19 cellular contexts compared by ENCODE assay signal in the genomic region with DNA sequence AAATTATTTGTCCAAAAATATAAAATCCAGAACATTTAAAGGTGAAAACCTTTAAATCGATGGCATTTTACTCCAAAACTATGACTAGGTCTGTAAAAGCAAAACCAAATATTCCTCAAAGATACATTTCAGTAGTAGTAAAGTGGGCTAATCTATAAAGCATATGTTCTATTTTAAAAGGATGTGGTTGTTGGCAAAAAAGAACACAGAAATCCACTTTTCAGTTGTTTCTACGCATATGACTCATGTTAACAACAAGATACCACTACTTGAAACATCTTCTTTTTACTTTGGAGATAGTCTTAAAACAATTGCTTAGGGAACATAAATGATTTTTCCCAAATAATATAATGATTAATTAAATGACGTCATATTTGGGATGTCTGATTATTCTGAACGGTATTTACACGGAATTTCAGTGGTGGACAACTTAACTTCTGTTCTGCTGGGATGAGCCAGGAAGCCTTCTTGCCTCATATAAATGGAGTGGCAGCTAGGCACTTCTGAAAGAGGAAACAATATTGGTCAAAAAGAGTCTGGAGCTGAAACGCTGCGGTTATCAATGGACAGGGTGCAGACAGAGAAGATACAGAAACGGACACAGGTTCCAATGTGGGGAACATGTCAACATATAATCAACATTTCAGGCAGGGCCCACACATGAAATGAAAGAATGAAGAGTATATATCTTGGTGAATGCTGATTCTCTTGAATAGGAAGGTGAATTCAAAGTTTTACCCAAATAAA.
A peak's percentile ranks its signal among the peaks of the same experiment; 100 is the strongest.
DNase-seq lines count a peak whose midpoint lies in the region; ATAC-seq and TF ChIP-seq lines count a peak whose summit lies in the region.
"Had no signal": no experiment of that assay in that cellular context is flagged by ENCODE, and none has a peak within 500 bp of the region (broad histone marks: within the 10 kb centered on the region; RNA-seq: fewer than 3 reads in every experiment).

No MANE protein-coding gene starts in this region.

- in situ Hi-C loops in brain microvascular endothelial cell (cut with HindIII; ENCODE audit: low pct_ligation_motif_present, low sequenced_read_pairs), result no loop called here

- no peaks in the 10 kb centered on the region for H3K27me3 ChIP-seq in Loucy (ENCODE audit: insufficient read depth, low read length, poor library complexity, severe bottlenecking)
- no peaks in the 10 kb centered on the region for H3K27me3 ChIP-seq in brain microvascular endothelial cell (replicated peaks)
- H3K27me3 ChIP-seq: Peyer's patch, uterus had no signal

- H2AFZ ChIP-seq in Loucy (ENCODE audit: low read length), result no peak overlapping the region

- POLR2A ChIA-PET in activated CD4-positive, alpha-beta memory T cell treated with anti-CD3 and anti-CD28 coated beads, Interleukin-2, amount 10 ng/mL, durations not matched to agents 7 days and 5 days (lab: Charles Lee), result no interaction called here
- POLR2A ChIA-PET in activated CD4-positive, alpha-beta memory T cell treated with anti-CD3 and anti-CD28 coated beads for 36 hours (lab: Charles Lee), result no interaction called here
- POLR2A ChIA-PET in WTC11 (lab: Charles Lee), result no interaction called here

- H3K4me3 ChIP-seq in Loucy (ENCODE audit: low read length, poor library complexity, severe bottlenecking) (peak overlapping the region; percentile 36), brain microvascular endothelial cell (ENCODE audit: low read depth, low read length) (no peak overlapping the region)
- H3K4me3 ChIP-seq: lung, Peyer's patch, psoas muscle, uterus had no signal

- peak overlapping the region; percentile 72 for H3K27ac Mint-ChIP-seq in activated CD4-positive, alpha-beta memory T cell treated with anti-CD3 and anti-CD28 coated beads, Interleukin-2, amount 10 ng/mL, durations not matched to agents 7 days and 5 days
- no peak overlapping the region for H3K27ac Mint-ChIP-seq in activated CD4-positive, alpha-beta memory T cell treated with anti-CD3 and anti-CD28 coated beads for 36 hours
- H3K27ac Mint-ChIP-seq in WTC11 (peak overlapping the region; percentile 42), nephron progenitor cell (peak overlapping the region; percentile 66)
- H3K27ac Mint-ChIP-seq: activated B cell treated with CpG ODN at 0.5 μM for 24 hours; activated naive CD4-positive, alpha-beta T cell treated with anti-CD3 and anti-CD28 coated beads, Interleukin-2, amount 10 ng/mL, durations not matched to agents 7 days and 5 days; brain had no signal

- H3K4me3 Mint-ChIP-seq in activated CD4-positive, alpha-beta memory T cell treated with anti-CD3 and anti-CD28 coated beads, Interleukin-2, amount 10 ng/mL, durations not matched to agents 7 days and 5 days, result peak overlapping the region; percentile 15
- H3K4me3 Mint-ChIP-seq in activated CD4-positive, alpha-beta memory T cell treated with anti-CD3 and anti-CD28 coated beads for 36 hours, result no peak overlapping the region
- H3K4me3 Mint-ChIP-seq in WTC11 (no peak overlapping the region), nephron progenitor cell (no peak overlapping the region)
- H3K4me3 Mint-ChIP-seq: activated B cell treated with CpG ODN at 0.5 μM for 24 hours; activated naive CD4-positive, alpha-beta T cell treated with anti-CD3 and anti-CD28 coated beads, Interleukin-2, amount 10 ng/mL, durations not matched to agents 7 days and 5 days; brain; naive B cell had no signal

- peak overlapping the region; percentile 64 for H3K4me2 ChIP-seq in Loucy (ENCODE audit: low read depth, low read length, poor library complexity, severe bottlenecking)

- CTCF ChIA-PET in activated CD4-positive, alpha-beta memory T cell treated with anti-CD3 and anti-CD28 coated beads, Interleukin-2, amount 10 ng/mL, durations not matched to agents 7 days and 5 days (lab: Charles Lee), result interaction anchor here (1.0 to 1.2 kb wide), 2 partner anchors 11 to 78 kb away, joined by 3 to 4 read pairs; partner anchors contain the start of gene ETV1
- CTCF ChIA-PET in activated CD4-positive, alpha-beta memory T cell treated with anti-CD3 and anti-CD28 coated beads for 36 hours (lab: Charles Lee), result no interaction called here
- CTCF ChIA-PET in WTC11 (lab: Charles Lee), result no interaction called here

- TF ChIP-seq CTCF in Loucy (conservative IDR thresholded peaks at IDR 0.05; ENCODE audit: low read length) (no peak), WTC11 (IDR thresholded peaks at IDR 0.05) (no peak), nephron progenitor cell (IDR thresholded peaks at IDR 0.05) (no peak), brain microvascular endothelial cell (IDR thresholded peaks at IDR 0.05; ENCODE audit: low read depth, low read length, missing control alignments) (no peak)

- H3F3A ChIP-seq in Loucy (ENCODE audit: low read depth), result no peaks in the 10 kb centered on the region

- H3K36me3 Mint-ChIP-seq in activated CD4-positive, alpha-beta memory T cell treated with anti-CD3 and anti-CD28 coated beads, Interleukin-2, amount 10 ng/mL, durations not matched to agents 7 days and 5 days (ENCODE audit: low read depth), result peaks cover 3% of the 10 kb centered on the region
- H3K36me3 Mint-ChIP-seq in activated CD4-positive, alpha-beta memory T cell treated with anti-CD3 and anti-CD28 coated beads for 36 hours, result no peaks in the 10 kb centered on the region
- H3K36me3 Mint-ChIP-seq in WTC11 (peaks cover 28% of the 10 kb centered on the region), nephron progenitor cell (ENCODE audit: low read depth) (peaks cover 37% of the 10 kb centered on the region)
- H3K36me3 Mint-ChIP-seq: activated naive CD4-positive, alpha-beta T cell treated with anti-CD3 and anti-CD28 coated beads, Interleukin-2, amount 10 ng/mL, durations not matched to agents 7 days and 5 days; naive B cell had no signal

- H3K9me3 ChIP-seq in Loucy (ENCODE audit: insufficient read depth, low read depth, low read length), result no peaks in the 10 kb centered on the region
- H3K9me3 ChIP-seq: Peyer's patch, psoas muscle, uterus had no signal

- H3K4me1 ChIP-seq in Loucy (ENCODE audit: insufficient read depth, low read length, poor library complexity, severe bottlenecking), result peaks cover 49% of the 10 kb centered on the region
- H3K4me1 ChIP-seq: psoas muscle, uterus had no signal

- H3K27me3 Mint-ChIP-seq in activated CD4-positive, alpha-beta memory T cell treated with anti-CD3 and anti-CD28 coated beads, Interleukin-2, amount 10 ng/mL, durations not matched to agents 7 days and 5 days, result no peaks in the 10 kb centered on the region
- H3K27me3 Mint-ChIP-seq in activated CD4-positive, alpha-beta memory T cell treated with anti-CD3 and anti-CD28 coated beads for 36 hours, result no peaks in the 10 kb centered on the region
- H3K27me3 Mint-ChIP-seq in WTC11 (ENCODE audit: low read depth) (no peaks in the 10 kb centered on the region), nephron progenitor cell (ENCODE audit: low read depth, poor library complexity) (no peaks in the 10 kb centered on the region)
- H3K27me3 Mint-ChIP-seq: activated B cell treated with CpG ODN at 0.5 μM for 24 hours; activated naive CD4-positive, alpha-beta T cell treated with anti-CD3 and anti-CD28 coated beads, Interleukin-2, amount 10 ng/mL, durations not matched to agents 7 days and 5 days; brain; naive B cell had no signal

- H3K9me3 Mint-ChIP-seq in activated CD4-positive, alpha-beta memory T cell treated with anti-CD3 and anti-CD28 coated beads, Interleukin-2, amount 10 ng/mL, durations not matched to agents 7 days and 5 days, result no peaks in the 10 kb centered on the region
- no peaks in the 10 kb centered on the region for H3K9me3 Mint-ChIP-seq in activated CD4-positive, alpha-beta memory T cell treated with anti-CD3 and anti-CD28 coated beads for 36 hours
- H3K9me3 Mint-ChIP-seq in WTC11 (no peaks in the 10 kb centered on the region), nephron progenitor cell (no peaks in the 10 kb centered on the region)
- H3K9me3 Mint-ChIP-seq: activated B cell treated with CpG ODN at 0.5 μM for 24 hours; activated naive CD4-positive, alpha-beta T cell treated with anti-CD3 and anti-CD28 coated beads, Interleukin-2, amount 10 ng/mL, durations not matched to agents 7 days and 5 days; brain had no signal

- no peaks in the 10 kb centered on the region for H4K20me1 ChIP-seq in Loucy (ENCODE audit: insufficient read depth, low read length, poor library complexity, severe bottlenecking)

- no peaks in the 10 kb centered on the region for H3K36me3 ChIP-seq in Loucy (ENCODE audit: insufficient read depth, low read length)
- H3K36me3 ChIP-seq in brain microvascular endothelial cell (replicated peaks), result no peaks in the 10 kb centered on the region
- H3K36me3 ChIP-seq: Peyer's patch, uterus had no signal

- H3K79me2 ChIP-seq in Loucy (ENCODE audit: insufficient read depth, low read length), result no peaks in the 10 kb centered on the region

- DNase-seq in activated CD4-positive, alpha-beta memory T cell treated with anti-CD3 and anti-CD28 coated beads, Interleukin-2, amount 10 ng/mL, durations not matched to agents 7 days and 5 days, result no peak
- no peak for DNase-seq in activated CD4-positive, alpha-beta memory T cell treated with anti-CD3 and anti-CD28 coated beads for 36 hours
- DNase-seq in WTC11 (ENCODE audit: low spot score), result no peak
- DNase-seq in nephron progenitor cell, result no peak
- DNase-seq in brain microvascular endothelial cell, result no peak
- DNase-seq in LoVo (ENCODE audit: low spot score), result no peak
- no peak for DNase-seq in head of caudate nucleus
- DNase-seq: activated B cell treated with CpG ODN at 0.5 μM for 24 hours; activated CD8-positive, alpha-beta memory T cell treated with anti-CD3 and anti-CD28 coated beads, Interleukin-2, amount 50 U/mL, for 4 hours; activated naive CD4-positive, alpha-beta T cell treated with anti-CD3 and anti-CD28 coated beads, Interleukin-2, amount 10 ng/mL, durations not matched to agents 7 days and 5 days; naive B cell; NCI-H2081 treated with DMSO at 0.1 percent for 48 hours; NCI-H526; Peyer's patch; psoas muscle; uterus had no signal

- H3K27ac ChIP-seq in brain microvascular endothelial cell, result no peak overlapping the region
- H3K27ac ChIP-seq: psoas muscle, uterus had no signal

- no peak overlapping the region for H3K9ac ChIP-seq in Loucy (ENCODE audit: low read depth, low read length, poor library complexity, severe bottlenecking)

- H3K9me2 ChIP-seq in Loucy (replicated peaks; ENCODE audit: low read depth, low read length), result no peaks in the 10 kb centered on the region

- intact Hi-C loops in activated CD4-positive, alpha-beta memory T cell treated with anti-CD3 and anti-CD28 coated beads for 36 hours (cut with micrococcal nuclease), result loop anchor here (2.0 to 10.0 kb wide), 3 partner anchors 60 to 126 kb away; no protein-coding TSS in a partner anchor
- intact Hi-C loops in head of caudate nucleus (cut with DNase I), result no loop called here

- H3K4me1 Mint-ChIP-seq in activated CD4-positive, alpha-beta memory T cell treated with anti-CD3 and anti-CD28 coated beads, Interleukin-2, amount 10 ng/mL, durations not matched to agents 7 days and 5 days, result peaks cover 49% of the 10 kb centered on the region
- H3K4me1 Mint-ChIP-seq in activated CD4-positive, alpha-beta memory T cell treated with anti-CD3 and anti-CD28 coated beads for 36 hours (ENCODE audit: low read depth), result peaks cover 35% of the 10 kb centered on the region
- H3K4me1 Mint-ChIP-seq in WTC11, result peaks cover 28% of the 10 kb centered on the region
- peaks cover 23% of the 10 kb centered on the region for H3K4me1 Mint-ChIP-seq in nephron progenitor cell
- H3K4me1 Mint-ChIP-seq: activated B cell treated with CpG ODN at 0.5 μM for 24 hours, naive B cell had no signal

- ATAC-seq in WTC11, result no peak
- ATAC-seq: psoas muscle had no signal
